Comparison of ENCODE assay signal across 37 cellular contexts in genomic region chr6:41884957-41885356, GRCh38.
"Had no signal": no experiment of that assay in that cellular context is flagged by ENCODE, and none has a peak within 500 bp of the region (broad histone marks: within the 10 kb centered on the region; RNA-seq: fewer than 3 reads in every experiment).

No MANE protein-coding gene starts in this region.

- H3K36me3 Mint-ChIP-seq: activated naive CD4-positive, alpha-beta T cell treated with anti-CD3 and anti-CD28 coated beads, Interleukin-2, amount 10 ng/mL, durations not matched to agents 7 days and 5 days; activated naive CD4-positive, alpha-beta T cell treated with anti-CD3 and anti-CD28 coated beads, Interleukin-2, amount 50 U/mL, for 24 hours; activated naive CD4-positive, alpha-beta T cell treated with anti-CD3 and anti-CD28 coated beads, Interleukin-2, amount 50 U/mL, for 72 hours; activated naive CD8-positive, alpha-beta T cell; activated naive CD8-positive, alpha-beta T cell treated with anti-CD3 and anti-CD28 coated beads for 36 hours had no signal

- H3K9me3 ChIP-seq: adrenal gland, ascending aorta, body of pancreas, breast epithelium had no signal

- H3K4me1 ChIP-seq: adrenal gland, ascending aorta, body of pancreas, breast epithelium had no signal

- H3K4me3 ChIP-seq: adrenal gland, ascending aorta, body of pancreas, breast epithelium, cardiac muscle cell had no signal

- DNase-seq: activated effector memory CD4-positive, alpha-beta T cell treated with anti-CD3 and anti-CD28 coated beads, Interleukin-2, amount 50 U/mL, for 16 hours; activated effector memory CD4-positive, alpha-beta T cell treated with Interleukin-2 at 50 U/mL for 16 hours; activated gamma-delta T cell; activated gamma-delta T cell treated with Interleukin-2 at 50 U/mL for 16 hours; activated naive CD4-positive, alpha-beta T cell; activated naive CD4-positive, alpha-beta T cell treated with anti-CD3 and anti-CD28 coated beads for 36 hours; activated naive CD4-positive, alpha-beta T cell treated with anti-CD3 and anti-CD28 coated beads, Interleukin-2, amount 10 ng/mL, durations not matched to agents 7 days and 5 days; activated naive CD4-positive, alpha-beta T cell treated with anti-CD3 and anti-CD28 coated beads, Interleukin-2, amount 50 U/mL, for 16 hours; activated naive CD4-positive, alpha-beta T cell treated with Interleukin-2 at 50 U/mL for 16 hours; activated naive CD8-positive, alpha-beta T cell treated with anti-CD3 and anti-CD28 coated beads for 36 hours; activated naive CD8-positive, alpha-beta T cell treated with anti-CD3 and anti-CD28 coated beads, Interleukin-2, amount 10 ng/mL, durations not matched to agents 7 days and 5 days; activated naive CD8-positive, alpha-beta T cell treated with anti-CD3 and anti-CD28 coated beads, Interleukin-2, amount 50 U/mL, for 24 hours; activated T-cell treated with anti-CD3 and anti-CD28 coated beads, Interleukin-2, amount 50 U/mL, for 1 hour; activated T-cell treated with anti-CD3 and anti-CD28 coated beads, Interleukin-2, amount 50 U/mL, for 24 hours; activated T-cell treated with anti-CD3 and anti-CD28 coated beads, Interleukin-2, amount 50 U/mL, for 4 hours; activated T-cell treated with anti-CD3 and anti-CD28 coated beads, Interleukin-2, amount 50 U/mL, for 48 hours; activated T-cell treated with anti-CD3 and anti-CD28 coated beads, Interleukin-2, amount 50 U/mL, for 72 hours; adrenal gland; amniotic stem cell; anterior cingulate cortex; aorta; body of pancreas; brain microvascular endothelial cell; caudate nucleus; central memory CD4-positive, alpha-beta T cell; cerebellar nuclear complex had no signal

- H3K9me3 Mint-ChIP-seq: activated naive CD4-positive, alpha-beta T cell treated with anti-CD3 and anti-CD28 coated beads for 36 hours; activated naive CD4-positive, alpha-beta T cell treated with anti-CD3 and anti-CD28 coated beads, Interleukin-2, amount 10 ng/mL, durations not matched to agents 7 days and 5 days; activated naive CD4-positive, alpha-beta T cell treated with anti-CD3 and anti-CD28 coated beads, Interleukin-2, amount 50 U/mL, for 24 hours; activated naive CD4-positive, alpha-beta T cell treated with anti-CD3 and anti-CD28 coated beads, Interleukin-2, amount 50 U/mL, for 72 hours; activated naive CD8-positive, alpha-beta T cell treated with anti-CD3 and anti-CD28 coated beads for 36 hours; activated naive CD8-positive, alpha-beta T cell treated with anti-CD3 and anti-CD28 coated beads, Interleukin-2, amount 10 ng/mL, durations not matched to agents 7 days and 5 days; activated naive CD8-positive, alpha-beta T cell treated with anti-CD3 and anti-CD28 coated beads, Interleukin-2, amount 50 U/mL, for 24 hours; activated T-cell treated with anti-CD3 and anti-CD28 coated beads, Interleukin-2, amount 50 U/mL, for 24 hours; activated T-cell treated with anti-CD3 and anti-CD28 coated beads, Interleukin-2, amount 50 U/mL, for 4 hours; activated T-cell treated with anti-CD3 and anti-CD28 coated beads, Interleukin-2, amount 50 U/mL, for 72 hours; activated T-helper 1 cell treated with anti-CD3 and anti-CD28 coated beads, Interleukin-12 subunit alpha, Interleukin-12 subunit beta, Interleukin-2, Interleukin-4 antibody, amounts not matched to agents 30 ng/mL and 10 ng/mL and 1 ng/mL, durations not matched to agents 14 hours and 24 hours and 36 hours; activated T-helper 17 cell treated with anti-CD3 and anti-CD28 coated beads, Interleukin-2, amount 50 U/mL, for 72 hours; activated T-helper 2 cell treated with anti-CD3 and anti-CD28 coated beads, Interferon-gamma antibody, Interleukin-2, Interleukin-4, amounts not matched to agents 10 μg/mL and 5 μg/mL and 100 μg/mL, durations not matched to agents 14 hours and 24 hours and 36 hours; brain; central memory CD8-positive, alpha-beta T cell had no signal

- H3K27me3 ChIP-seq: adrenal gland, ascending aorta, body of pancreas, brain microvascular endothelial cell, breast epithelium, cardiac muscle cell had no signal

- H3K27me3 Mint-ChIP-seq: activated naive CD4-positive, alpha-beta T cell treated with anti-CD3 and anti-CD28 coated beads, Interleukin-2, amount 10 ng/mL, durations not matched to agents 7 days and 5 days; activated naive CD4-positive, alpha-beta T cell treated with anti-CD3 and anti-CD28 coated beads, Interleukin-2, amount 50 U/mL, for 24 hours; activated naive CD8-positive, alpha-beta T cell; activated naive CD8-positive, alpha-beta T cell treated with anti-CD3 and anti-CD28 coated beads for 36 hours; activated naive CD8-positive, alpha-beta T cell treated with anti-CD3 and anti-CD28 coated beads, Interleukin-2, amount 10 ng/mL, durations not matched to agents 7 days and 5 days; activated naive CD8-positive, alpha-beta T cell treated with anti-CD3 and anti-CD28 coated beads, Interleukin-2, amount 50 U/mL, for 24 hours; activated T-cell treated with anti-CD3 and anti-CD28 coated beads, Interleukin-2, amount 50 U/mL, for 24 hours; activated T-helper 17 cell treated with anti-CD3 and anti-CD28 coated beads, Interleukin-2, amount 50 U/mL, for 72 hours; brain; central memory CD8-positive, alpha-beta T cell had no signal

- H3K4me1 Mint-ChIP-seq: activated naive CD4-positive, alpha-beta T cell treated with anti-CD3 and anti-CD28 coated beads, Interleukin-2, amount 10 ng/mL, durations not matched to agents 7 days and 5 days; activated naive CD4-positive, alpha-beta T cell treated with anti-CD3 and anti-CD28 coated beads, Interleukin-2, amount 50 U/mL, for 24 hours; activated naive CD8-positive, alpha-beta T cell treated with anti-CD3 and anti-CD28 coated beads for 36 hours; activated naive CD8-positive, alpha-beta T cell treated with anti-CD3 and anti-CD28 coated beads, Interleukin-2, amount 10 ng/mL, durations not matched to agents 7 days and 5 days; activated naive CD8-positive, alpha-beta T cell treated with anti-CD3 and anti-CD28 coated beads, Interleukin-2, amount 50 U/mL, for 24 hours; activated T-helper 17 cell treated with anti-CD3 and anti-CD28 coated beads, Interleukin-2, amount 50 U/mL, for 72 hours; central memory CD8-positive, alpha-beta T cell had no signal

- ATAC-seq: activated naive CD4-positive, alpha-beta T cell treated with anti-CD3 and anti-CD28 coated beads, Interleukin-2, amount 50 U/mL, for 72 hours; activated naive CD8-positive, alpha-beta T cell treated with anti-CD3 and anti-CD28 coated beads, Interleukin-2, amount 50 U/mL, for 24 hours; activated T-cell treated with anti-CD3 and anti-CD28 coated beads, Interleukin-2, amount 50 U/mL, for 4 hours; activated T-cell treated with anti-CD3 and anti-CD28 coated beads, Interleukin-2, amount 50 U/mL, for 72 hours; activated T-helper 17 cell treated with anti-CD3 and anti-CD28 coated beads, Interleukin-2, amount 50 U/mL, for 72 hours; body of pancreas had no signal

- H3K27ac ChIP-seq: adrenal gland, ascending aorta, body of pancreas, brain microvascular endothelial cell, breast epithelium, cardiac muscle cell had no signal

- H3K27ac Mint-ChIP-seq: activated naive CD4-positive, alpha-beta T cell treated with anti-CD3 and anti-CD28 coated beads for 36 hours; activated naive CD4-positive, alpha-beta T cell treated with anti-CD3 and anti-CD28 coated beads, Interleukin-2, amount 10 ng/mL, durations not matched to agents 7 days and 5 days; activated naive CD4-positive, alpha-beta T cell treated with anti-CD3 and anti-CD28 coated beads, Interleukin-2, amount 50 U/mL, for 24 hours; activated naive CD4-positive, alpha-beta T cell treated with anti-CD3 and anti-CD28 coated beads, Interleukin-2, amount 50 U/mL, for 72 hours; activated naive CD8-positive, alpha-beta T cell; activated naive CD8-positive, alpha-beta T cell treated with anti-CD3 and anti-CD28 coated beads for 36 hours; activated naive CD8-positive, alpha-beta T cell treated with anti-CD3 and anti-CD28 coated beads, Interleukin-2, amount 10 ng/mL, durations not matched to agents 7 days and 5 days; activated naive CD8-positive, alpha-beta T cell treated with anti-CD3 and anti-CD28 coated beads, Interleukin-2, amount 50 U/mL, for 24 hours; activated T-cell treated with anti-CD3 and anti-CD28 coated beads, Interleukin-2, amount 50 U/mL, for 24 hours; activated T-cell treated with anti-CD3 and anti-CD28 coated beads, Interleukin-2, amount 50 U/mL, for 72 hours; activated T-helper 1 cell treated with anti-CD3 and anti-CD28 coated beads, Interleukin-12 subunit alpha, Interleukin-12 subunit beta, Interleukin-2, Interleukin-4 antibody, amounts not matched to agents 30 ng/mL and 10 ng/mL and 1 ng/mL, durations not matched to agents 14 hours and 24 hours and 36 hours; activated T-helper 17 cell treated with anti-CD3 and anti-CD28 coated beads, Interleukin-2, amount 50 U/mL, for 72 hours; activated T-helper 2 cell treated with anti-CD3 and anti-CD28 coated beads, Interferon-gamma antibody, Interleukin-2, Interleukin-4, amounts not matched to agents 10 μg/mL and 5 μg/mL and 100 μg/mL, durations not matched to agents 14 hours and 24 hours and 36 hours had no signal

- H3K36me3 ChIP-seq: adrenal gland, ascending aorta, brain microvascular endothelial cell, breast epithelium, cardiac muscle cell had no signal

- H3K4me3 Mint-ChIP-seq: activated naive CD4-positive, alpha-beta T cell treated with anti-CD3 and anti-CD28 coated beads for 36 hours; activated naive CD4-positive, alpha-beta T cell treated with anti-CD3 and anti-CD28 coated beads, Interleukin-2, amount 10 ng/mL, durations not matched to agents 7 days and 5 days; activated naive CD4-positive, alpha-beta T cell treated with anti-CD3 and anti-CD28 coated beads, Interleukin-2, amount 50 U/mL, for 24 hours; activated naive CD8-positive, alpha-beta T cell; activated naive CD8-positive, alpha-beta T cell treated with anti-CD3 and anti-CD28 coated beads for 36 hours; activated naive CD8-positive, alpha-beta T cell treated with anti-CD3 and anti-CD28 coated beads, Interleukin-2, amount 10 ng/mL, durations not matched to agents 7 days and 5 days; activated naive CD8-positive, alpha-beta T cell treated with anti-CD3 and anti-CD28 coated beads, Interleukin-2, amount 50 U/mL, for 24 hours; activated T-cell treated with anti-CD3 and anti-CD28 coated beads, Interleukin-2, amount 50 U/mL, for 24 hours; activated T-cell treated with anti-CD3 and anti-CD28 coated beads, Interleukin-2, amount 50 U/mL, for 4 hours; activated T-cell treated with anti-CD3 and anti-CD28 coated beads, Interleukin-2, amount 50 U/mL, for 72 hours; activated T-helper 1 cell treated with anti-CD3 and anti-CD28 coated beads, Interleukin-12 subunit alpha, Interleukin-12 subunit beta, Interleukin-2, Interleukin-4 antibody, amounts not matched to agents 30 ng/mL and 10 ng/mL and 1 ng/mL, durations not matched to agents 14 hours and 24 hours and 36 hours; activated T-helper 17 cell treated with anti-CD3 and anti-CD28 coated beads, Interleukin-2, amount 50 U/mL, for 72 hours; central memory CD8-positive, alpha-beta T cell had no signal
